In genomic region chr12:124736115-124737039, GRCh38 we compare ENCODE assay signal across 11 cellular contexts.
DNase-seq lines count a peak whose midpoint lies in the region; ATAC-seq, FAIRE-seq and TF ChIP-seq lines count a peak whose summit lies in the region.
"Had no signal": no experiment of that assay in that cellular context is flagged by ENCODE, and none has a peak within 500 bp of the region (broad histone marks: within the 10 kb centered on the region; RNA-seq: fewer than 3 reads in every experiment).

No MANE protein-coding gene starts in this region.

- in situ Hi-C loops in IMR-90 (cut with MboI; ENCODE audit: low sequenced_read_pairs): no loop called here

- H3K14ac ChIP-seq in IMR-90 (replicated peaks; ENCODE audit: low read depth, low read length): no peak overlapping the region; the same call in 1 of the 2 replicates

- TF ChIP-seq RAD21 in IMR-90 (IDR thresholded peaks at IDR 0.05; ENCODE audit: low read length): no peak

- H3K9me3 Mint-ChIP-seq in CD14-positive monocyte: peaks cover 2 to 10% (median 5%) of the 10 kb centered on the region in 7 donors
- peaks cover 7% of the 10 kb centered on the region for H3K9me3 Mint-ChIP-seq in activated T-helper 2 cell treated with anti-CD3 and anti-CD28 coated beads, Interferon-gamma antibody, Interleukin-2, Interleukin-4, amounts not matched to agents 10 μg/mL and 5 μg/mL and 100 μg/mL, durations not matched to agents 14 hours and 24 hours and 36 hours

- no peak overlapping the region for H2AK9ac ChIP-seq in IMR-90 (replicated peaks; ENCODE audit: low read depth, low read length, poor library complexity)

- peak overlapping the region in 1 of 2 donors; percentile 68 for H3K4me3 Mint-ChIP-seq in CD14-positive monocyte
- no peak overlapping the region for H3K4me3 Mint-ChIP-seq in activated T-helper 2 cell treated with anti-CD3 and anti-CD28 coated beads, Interferon-gamma antibody, Interleukin-2, Interleukin-4, amounts not matched to agents 10 μg/mL and 5 μg/mL and 100 μg/mL, durations not matched to agents 14 hours and 24 hours and 36 hours (ENCODE audit: low read depth)

- H4K8ac ChIP-seq in IMR-90 (ENCODE audit: low read depth in 2 of 2, low read length in 2 of 2): 0 out of 4 replicates have a peak overlapping the region, but pooled peaks of 1 of the 2 experiments have one; percentile 24

- peaks cover 4 to 7% of the 10 kb centered on the region in 2 donors for H3K36me3 Mint-ChIP-seq in CD14-positive monocyte
- no peaks in the 10 kb centered on the region for H3K36me3 Mint-ChIP-seq in activated T-helper 2 cell treated with anti-CD3 and anti-CD28 coated beads, Interferon-gamma antibody, Interleukin-2, Interleukin-4, amounts not matched to agents 10 μg/mL and 5 μg/mL and 100 μg/mL, durations not matched to agents 14 hours and 24 hours and 36 hours (ENCODE audit: low read depth)

- no peak overlapping the region for H2BK15ac ChIP-seq in IMR-90 (ENCODE audit: low read depth, low read length)

- peak overlapping the region; percentile 75 for H2AFZ ChIP-seq in IMR-90 (replicated peaks; ENCODE audit: low read length, poor library complexity)

- no peak overlapping the region for H3K18ac ChIP-seq in IMR-90 (ENCODE audit: low read depth, low read length)

- peak overlapping the region; percentile 51; the same call in 1 of the 2 replicates for H3K4ac ChIP-seq in IMR-90 (ENCODE audit: low read depth, low read length)

- peak overlapping the region; percentile 14; the same call in 1 of the 2 replicates for H4K91ac ChIP-seq in IMR-90 (ENCODE audit: insufficient read depth, low read depth, low read length)

- peak overlapping the region in 5 of 7 donors; percentile 23 to 89 (median 76) for H3K27ac Mint-ChIP-seq in CD14-positive monocyte
- H3K27ac Mint-ChIP-seq in activated T-helper 2 cell treated with anti-CD3 and anti-CD28 coated beads, Interferon-gamma antibody, Interleukin-2, Interleukin-4, amounts not matched to agents 10 μg/mL and 5 μg/mL and 100 μg/mL, durations not matched to agents 14 hours and 24 hours and 36 hours: peak overlapping the region; percentile 59

- H3K4me1 Mint-ChIP-seq in CD14-positive monocyte: peaks cover 67% of the 10 kb centered on the region
- peaks cover 17% of the 10 kb centered on the region for H3K4me1 Mint-ChIP-seq in activated T-helper 2 cell treated with anti-CD3 and anti-CD28 coated beads, Interferon-gamma antibody, Interleukin-2, Interleukin-4, amounts not matched to agents 10 μg/mL and 5 μg/mL and 100 μg/mL, durations not matched to agents 14 hours and 24 hours and 36 hours (ENCODE audit: low read depth)

- intact Hi-C loops in CD14-positive monocyte (cut with micrococcal nuclease) (no loop called here), IMR-90 (cut with micrococcal nuclease) (no loop called here)
- intact Hi-C loops in activated T-helper 2 cell treated with anti-CD3 and anti-CD28 coated beads, Interferon-gamma antibody, Interleukin-2, Interleukin-4, amounts not matched to agents 10 μg/mL and 5 μg/mL and 100 μg/mL, durations not matched to agents 14 hours and 24 hours and 36 hours (cut with micrococcal nuclease): no loop called here

- no peak overlapping the region for H3K9ac ChIP-seq in IMR-90 (ENCODE audit: low read depth, low read length)
- H3K9ac ChIP-seq in mucosa of rectum (ENCODE audit: low read depth in 1 of 2, low read length in 2 of 2): peak overlapping the region in 1 of 2 donors; percentile 32

- no peak for FAIRE-seq in RCC 7860 (lab: Jason Lieb, UNC)

- H4K20me1 ChIP-seq in IMR-90 (ENCODE audit: insufficient read depth, low read length): no peaks in the 10 kb centered on the region; the same call in 1 of the 2 replicates

- H3K56ac ChIP-seq in IMR-90 (ENCODE audit: extremely low read depth, insufficient read depth, low read length): no peak overlapping the region

- DNase-seq in CD14-positive monocyte (ENCODE audit: low spot score): no peak
- DNase-seq in IMR-90: no peak
- DNase-seq in activated T-helper 2 cell treated with anti-CD3 and anti-CD28 coated beads, Interferon-gamma antibody, Interleukin-2, Interleukin-4, amounts not matched to agents 10 μg/mL and 5 μg/mL and 100 μg/mL, durations not matched to agents 14 hours and 24 hours and 36 hours (ENCODE audit: low spot score): no peak
- DNase-seq in RCC 7860 (ENCODE audit: low spot score): no peak
- no peak for DNase-seq in NCI-H187 (lab: John Stamatoyannopoulos, UW)
- no peak for DNase-seq in T-helper 1 cell
- DNase-seq in SKM-1 treated with dmso at 0.1 percent for 144 hours (lab: John Stamatoyannopoulos, UW; ENCODE audit: unreplicated experiment): no peak
- DNase-seq: activated effector memory CD4-positive, alpha-beta T cell treated with Interleukin-2 at 50 U/mL for 16 hours; NCI-H2081 treated with DMSO at 0.1 percent for 48 hours had no signal

- no peak overlapping the region for H2BK20ac ChIP-seq in IMR-90 (ENCODE audit: low read depth, low read length)

- peaks cover 0 to 2% (median 2%) of the 10 kb centered on the region in 3 donors for H3K27me3 Mint-ChIP-seq in CD14-positive monocyte (ENCODE audit: low read depth in 3 of 3)
- peaks cover 8% of the 10 kb centered on the region for H3K27me3 Mint-ChIP-seq in activated T-helper 2 cell treated with anti-CD3 and anti-CD28 coated beads, Interferon-gamma antibody, Interleukin-2, Interleukin-4, amounts not matched to agents 10 μg/mL and 5 μg/mL and 100 μg/mL, durations not matched to agents 14 hours and 24 hours and 36 hours (ENCODE audit: low read depth)

- POLR2A ChIA-PET in IMR-90 (lab: Charles Lee; ENCODE audit: unreplicated experiment): no interaction called here

- no peaks in the 10 kb centered on the region for H3K27me3 ChIP-seq in IMR-90 (ENCODE audit: control insufficient read depth, insufficient read depth, low read length)
- no peaks in the 10 kb centered on the region for H3K27me3 ChIP-seq in mucosa of rectum (ENCODE audit: control insufficient read depth in 2 of 2, insufficient read depth in 2 of 2, low read length in 2 of 2)

- dilution Hi-C loops in IMR-90 (cut with HindIII; ENCODE audit: low sequenced_read_pairs, unreplicated experiment): loop anchor here (10.0 kb wide), 1 partner anchor 52 kb away; no protein-coding TSS in a partner anchor

- TF ChIP-seq CTCF in CD14-positive monocyte (IDR thresholded peaks at IDR 0.05) (no peak), IMR-90 (conservative IDR thresholded peaks at IDR 0.05; ENCODE audit: low read depth, low read length) (no peak)

- H3K4me1 ChIP-seq in IMR-90 (ENCODE audit: control insufficient read depth, insufficient read depth, low read length) (peaks cover 13% of the 10 kb centered on the region), mucosa of rectum (ENCODE audit: control insufficient read depth in 2 of 2, insufficient read depth in 2 of 2, low read length in 2 of 2) (peaks cover 2 to 10% of the 10 kb centered on the region in 2 donors)

- no TSS peak for BruUV-seq in IMR-90 (replicated peaks; lab: Mats Ljungman, UMichigan)

- no peak for TF ChIP-seq POLR2A in IMR-90 (IDR thresholded peaks at IDR 0.05; ENCODE audit: low read depth, low read length)

- no peak overlapping the region for H3K23ac ChIP-seq in IMR-90 (ENCODE audit: low read depth, low read length)

- H2BK5ac ChIP-seq in IMR-90 (ENCODE audit: low read depth, low read length, poor library complexity, severe bottlenecking): no peak overlapping the region

- peak overlapping the region; percentile 60 for H2AK5ac ChIP-seq in IMR-90 (ENCODE audit: low read depth, low read length)

- H3K27ac ChIP-seq in IMR-90 (ENCODE audit: insufficient read depth, low read length) (no peak overlapping the region), mucosa of rectum (ENCODE audit: low read depth in 2 of 2, low read length in 2 of 2) (peak overlapping the region; percentile 30 to 38)

- WGBS in IMR-90 (ENCODE audit: extremely low coverage in 2 of 2, insufficient read length in 1 of 2), 2 experiments: 96% methylated on average over 4 of the region's 27 CpGs; no CpG with 5 or more reads in 1 of the 2 experiments

- peaks cover 10% of the 10 kb centered on the region for H3K9me3 ChIP-seq in IMR-90 (ENCODE audit: control insufficient read depth, insufficient read depth, low read length)
- H3K9me3 ChIP-seq in mucosa of rectum (ENCODE audit: control insufficient read depth in 2 of 2, low read length in 2 of 2): peaks cover 0 to 2% of the 10 kb centered on the region in 2 donors
- H3K9me3 ChIP-seq: HAP-1 had no signal

- no peak overlapping the region for H3K4me3 ChIP-seq in IMR-90 (ENCODE audit: insufficient read depth, low read depth, low read length)
- H3K4me3 ChIP-seq in mucosa of rectum (ENCODE audit: low read length in 2 of 2): no peak overlapping the region
- H3K4me3 ChIP-seq: HAP-1 had no signal

- CTCF ChIA-PET in IMR-90 (lab: Yijun Ruan, JAX): interaction anchor here (0.6 kb wide), 1 partner anchor 162 kb away, joined by 6 read pairs; no protein-coding TSS in a partner anchor

- peaks cover 2% of the 10 kb centered on the region; the same call in 1 of the 2 replicates for H3K9me1 ChIP-seq in IMR-90 (ENCODE audit: insufficient read depth, low read length)

- no peak overlapping the region for H4K5ac ChIP-seq in IMR-90 (ENCODE audit: low read depth, low read length)

- H3K36me3 ChIP-seq in IMR-90 (ENCODE audit: control insufficient read depth, insufficient read depth, low read length): no peaks in the 10 kb centered on the region
- no peaks in the 10 kb centered on the region for H3K36me3 ChIP-seq in mucosa of rectum (ENCODE audit: control insufficient read depth in 2 of 2, insufficient read depth in 2 of 2, low read length in 2 of 2)
- H3K36me3 ChIP-seq: HAP-1 had no signal

- no peaks in the 10 kb centered on the region for H3K79me1 ChIP-seq in IMR-90 (ENCODE audit: low read depth in 1 of 2, low read length in 2 of 2)

- H3K4me2 ChIP-seq in IMR-90 (ENCODE audit: low read depth, low read length): no peak overlapping the region

- no peak for ATAC-seq in IMR-90 (ENCODE audit: low read depth)

- no peak overlapping the region for H2BK120ac ChIP-seq in IMR-90 (ENCODE audit: low read depth, low read length)

TF ChIP-seq in IMR-90, 13 proteins besides CTCF, POLR2A, EP300 and RAD21 (continues in another document):
- no peak for TF ChIP-seq FOS (IDR thresholded peaks at IDR 0.05; ENCODE audit: low read depth, low read length)
- no peak for TF ChIP-seq CEBPB (IDR thresholded peaks at IDR 0.05; ENCODE audit: low read depth, low read length)
- no peak for TF ChIP-seq USF2 (IDR thresholded peaks at IDR 0.05; ENCODE audit: low read depth, low read length)
- no peak for TF ChIP-seq NFE2L2 (IDR thresholded peaks at IDR 0.05; ENCODE audit: low read depth, low read length)
- no peak for TF ChIP-seq BHLHE40 (IDR thresholded peaks at IDR 0.05; ENCODE audit: low read depth, low read length)
- TF ChIP-seq RFX5 (IDR thresholded peaks at IDR 0.05; ENCODE audit: low read depth, low read length): no peak
- no peak for TF ChIP-seq RCOR1 (IDR thresholded peaks at IDR 0.05; ENCODE audit: insufficient replicate concordance, low read length)
